12 cellular contexts compared by ENCODE assay signal in genomic region chr14:30624132-30624423, GRCh38. TPM values are rescaled to one million over a fixed set of nuclear protein-coding genes. Genes with fewer than 3 reads are reported as not detected.
DNase-seq lines count a peak whose midpoint lies in the region; ATAC-seq and TF ChIP-seq lines count a peak whose summit lies in the region.
"Had no signal": no experiment of that assay in that cellular context is flagged by ENCODE, and none has a peak within 500 bp of the region (broad histone marks: within the 10 kb centered on the region; RNA-seq: fewer than 3 reads in every experiment).

No MANE protein-coding gene starts in this region.

- peaks cover 31% of the 10 kb centered on the region for H3K4me1 Mint-ChIP-seq in T-helper 17 cell

- H3K27me3 ChIP-seq in right cardiac atrium (ENCODE audit: control insufficient read depth, insufficient read depth) (no peaks in the 10 kb centered on the region), heart left ventricle (no peaks in the 10 kb centered on the region), iPS-15b (ENCODE audit: control insufficient read depth, insufficient read depth, low read length) (no peaks in the 10 kb centered on the region), upper lobe of right lung (no peaks in the 10 kb centered on the region)
- H3K27me3 ChIP-seq: uterus had no signal

- H3K27ac Mint-ChIP-seq in T-helper 17 cell, result peak overlapping the region; percentile 82

- WGBS in right cardiac atrium, result 94% methylated on average over 5 of the region's 5 CpGs
- 94 to 96% (median 95%) methylated on average over 5 of the region's 5 CpGs for WGBS in heart left ventricle, 4 donors

- H3K36me3 Mint-ChIP-seq in T-helper 17 cell (ENCODE audit: low read depth), result peaks cover 13% of the 10 kb centered on the region

- H3K9ac ChIP-seq in iPS-15b (ENCODE audit: low read depth, low read length), result no peak overlapping the region

- DNase-seq in right cardiac atrium, result no peak
- DNase-seq in heart left ventricle, result no peak
- no peak for DNase-seq in T-helper 17 cell
- DNase-seq in upper lobe of right lung, result no peak
- no peak for DNase-seq in NOMO-1 treated with dmso at 0.1 percent for 144 hours (lab: John Stamatoyannopoulos, UW; ENCODE audit: unreplicated experiment)
- no peak for DNase-seq in HuH-7 (ENCODE audit: low spot score)
- DNase-seq: amygdala, NCI-H1694, OCI-M1, uterus had no signal

- H3K4me3 Mint-ChIP-seq in T-helper 17 cell, result peak overlapping the region; percentile 82

- H3K4me3 ChIP-seq in right cardiac atrium (ENCODE audit: low read length), result peak overlapping the region; percentile 15
- H3K4me3 ChIP-seq in heart left ventricle, result peak overlapping the region in 4 of 12 donors; percentile 72 to 85 (median 81)
- H3K4me3 ChIP-seq in iPS-15b (ENCODE audit: low read depth, low read length), result peak overlapping the region; percentile 9
- peak overlapping the region; percentile 2 for H3K4me3 ChIP-seq in upper lobe of right lung

- peaks cover 0 to 7% (median 0%) of the 10 kb centered on the region in 9 donors for H3K36me3 ChIP-seq in heart left ventricle
- no peaks in the 10 kb centered on the region for H3K36me3 ChIP-seq in iPS-15b (ENCODE audit: control insufficient read depth, insufficient read depth, low read length)
- H3K36me3 ChIP-seq in upper lobe of right lung, result peaks cover 19% of the 10 kb centered on the region
- H3K36me3 ChIP-seq: uterus had no signal

- H3K9me3 ChIP-seq in right cardiac atrium (ENCODE audit: control insufficient read depth, low read length), result no peaks in the 10 kb centered on the region
- no peaks in the 10 kb centered on the region for H3K9me3 ChIP-seq in heart left ventricle
- H3K9me3 ChIP-seq in T-helper 17 cell (ENCODE audit: control insufficient read depth, low read length, poor library complexity, severe bottlenecking), result no peaks in the 10 kb centered on the region
- H3K9me3 ChIP-seq in iPS-15b (ENCODE audit: control insufficient read depth, insufficient read depth, low read length), result no peaks in the 10 kb centered on the region
- no peaks in the 10 kb centered on the region for H3K9me3 ChIP-seq in upper lobe of right lung
- H3K9me3 ChIP-seq: uterus had no signal

- intact Hi-C loops in right cardiac atrium (cut with DNase I), result no loop called here
- intact Hi-C loops in heart left ventricle (cut with DNase I), result loop anchor here in 1 of 10 donors (5.0 kb wide), 1 partner anchor 67 kb away; the partner anchor contains the start of gene G2E3
- intact Hi-C loops in upper lobe of right lung (cut with DNase I), result no loop called here

- H3K4me1 ChIP-seq in right cardiac atrium (ENCODE audit: control insufficient read depth, insufficient read depth, low read length) (peaks cover 2% of the 10 kb centered on the region), heart left ventricle (peaks cover 0 to 50% (median 21%) of the 10 kb centered on the region in 12 donors), iPS-15b (ENCODE audit: control insufficient read depth, insufficient read depth, low read length) (no peaks in the 10 kb centered on the region), upper lobe of right lung (peaks cover 24% of the 10 kb centered on the region)
- H3K4me1 ChIP-seq: uterus had no signal

- no peaks in the 10 kb centered on the region for H3K27me3 Mint-ChIP-seq in T-helper 17 cell

- TF ChIP-seq CTCF in heart left ventricle (IDR thresholded peaks at IDR 0.05), result no peak
- TF ChIP-seq CTCF in upper lobe of right lung (IDR thresholded peaks at IDR 0.05), result no peak

- TF ChIP-seq POLR2A in heart left ventricle (IDR thresholded peaks at IDR 0.05), result no peak

- H3K27ac ChIP-seq in right cardiac atrium (ENCODE audit: low read length) (no peak overlapping the region), heart left ventricle (no peak overlapping the region), upper lobe of right lung (no peak overlapping the region)
- H3K27ac ChIP-seq: uterus had no signal

- ATAC-seq in right cardiac atrium, result no peak
- no peak for ATAC-seq in heart left ventricle
- no peak for ATAC-seq in T-helper 17 cell
- no peak for ATAC-seq in upper lobe of right lung
- ATAC-seq in HG03460 (IDR thresholded peaks at IDR 0.05; ENCODE audit: unreplicated experiment), result no peak

RNA-seq across cellular contexts. Expression of gene SCFD1, which starts 2.0 kb away (rescaled TPM):
- 10 to 100 TPM; 43.0 to 58.7 (median 45.7) TPM for total RNA-seq in right cardiac atrium
- 38.2 TPM for polyA plus RNA-seq in right cardiac atrium
- total RNA-seq in heart left ventricle, result 10 to 100 TPM; 23.5 to 56.2 (median 41.4) TPM
- 10 to 100 TPM; 41.0 to 64.4 TPM for polyA plus RNA-seq in heart left ventricle
- total RNA-seq in T-helper 17 cell, result 10 to 100 TPM; 77.3 to 98.0 TPM
- total RNA-seq in upper lobe of right lung, result 72.6 TPM
